In genomic region chr12:66196806-66197205, GRCh38 we compare ENCODE assay signal across 10 cellular contexts. TPM values are rescaled to one million over a fixed set of nuclear protein-coding genes. Genes with fewer than 3 reads are reported as not detected.
A peak's percentile ranks its signal among the peaks of the same experiment; 100 is the strongest.
DNase-seq lines count a peak whose midpoint lies in the region; ATAC-seq and TF ChIP-seq lines count a peak whose summit lies in the region.
"Had no signal": no experiment of that assay in that cellular context is flagged by ENCODE, and none has a peak within 500 bp of the region (broad histone marks: within the 10 kb centered on the region; RNA-seq: fewer than 3 reads in every experiment).

No MANE protein-coding gene starts in this region.

- no peak overlapping the region for H3K27ac Mint-ChIP-seq in activated CD8-positive, alpha-beta T cell treated with anti-CD3 and anti-CD28 coated beads for 36 hours
- H3K27ac Mint-ChIP-seq in activated CD8-positive, alpha-beta T cell treated with anti-CD3 and anti-CD28 coated beads, Interleukin-2, amount 10 ng/mL, durations not matched to agents 7 days and 5 days, result no peak overlapping the region
- H3K27ac Mint-ChIP-seq: activated T-helper 2 cell treated with anti-CD3 and anti-CD28 coated beads, Interferon-gamma antibody, Interleukin-2, Interleukin-4, amounts not matched to agents 10 μg/mL and 5 μg/mL and 100 μg/mL, durations not matched to agents 14 hours and 24 hours and 36 hours had no signal

- no peak for DNase-seq in activated CD8-positive, alpha-beta T cell treated with anti-CD3 and anti-CD28 coated beads for 36 hours
- no peak for DNase-seq in activated CD8-positive, alpha-beta T cell treated with anti-CD3 and anti-CD28 coated beads, Interleukin-2, amount 10 ng/mL, durations not matched to agents 7 days and 5 days
- DNase-seq in NAMALWA (ENCODE audit: low spot score) (peak; percentile 76), NCI-H2171 treated with DMSO at 0.1 percent for 48 hours (lab: John Stamatoyannopoulos, UW) (no peak), NCI-H82 treated with DMSO at 0.1 percent for 48 hours (lab: John Stamatoyannopoulos, UW; ENCODE audit: unreplicated experiment) (no peak), islet precursor cell (no peak)
- no peak for DNase-seq in stimulated activated naive CD8-positive, alpha-beta T cell treated with anti-CD3 and anti-CD28 coated beads, Interleukin-15, Interleukin-2, amounts not matched to agents 100 U/mL and 50 U/mL, for 24 hours

- H3K9me3 Mint-ChIP-seq in activated CD8-positive, alpha-beta T cell treated with anti-CD3 and anti-CD28 coated beads for 36 hours, result peaks cover 9% of the 10 kb centered on the region
- H3K9me3 Mint-ChIP-seq in activated CD8-positive, alpha-beta T cell treated with anti-CD3 and anti-CD28 coated beads, Interleukin-2, amount 10 ng/mL, durations not matched to agents 7 days and 5 days (ENCODE audit: insufficient read depth), result no peaks in the 10 kb centered on the region

- H3K27me3 Mint-ChIP-seq in activated CD8-positive, alpha-beta T cell treated with anti-CD3 and anti-CD28 coated beads for 36 hours, result peaks cover 42% of the 10 kb centered on the region
- peaks cover 11% of the 10 kb centered on the region for H3K27me3 Mint-ChIP-seq in activated CD8-positive, alpha-beta T cell treated with anti-CD3 and anti-CD28 coated beads, Interleukin-2, amount 10 ng/mL, durations not matched to agents 7 days and 5 days (ENCODE audit: low read depth)

- intact Hi-C loops in activated CD8-positive, alpha-beta T cell treated with anti-CD3 and anti-CD28 coated beads for 36 hours (cut with micrococcal nuclease), result no loop called here

- peaks cover 2% of the 10 kb centered on the region for H3K36me3 Mint-ChIP-seq in activated CD8-positive, alpha-beta T cell treated with anti-CD3 and anti-CD28 coated beads for 36 hours (ENCODE audit: low read depth)
- no peaks in the 10 kb centered on the region for H3K36me3 Mint-ChIP-seq in activated CD8-positive, alpha-beta T cell treated with anti-CD3 and anti-CD28 coated beads, Interleukin-2, amount 10 ng/mL, durations not matched to agents 7 days and 5 days (ENCODE audit: low read depth)

- no peak for TF ChIP-seq CTCF in activated CD8-positive, alpha-beta T cell treated with anti-CD3 and anti-CD28 coated beads for 36 hours (IDR thresholded peaks at IDR 0.05)

- POLR2A ChIA-PET in activated CD8-positive, alpha-beta T cell treated with anti-CD3 and anti-CD28 coated beads for 36 hours (lab: Charles Lee), result no interaction called here
- POLR2A ChIA-PET in activated CD8-positive, alpha-beta T cell treated with anti-CD3 and anti-CD28 coated beads, Interleukin-2, amount 10 ng/mL, durations not matched to agents 7 days and 5 days (lab: Charles Lee), result no interaction called here

- peaks cover 8% of the 10 kb centered on the region for H3K4me1 Mint-ChIP-seq in activated CD8-positive, alpha-beta T cell treated with anti-CD3 and anti-CD28 coated beads for 36 hours (ENCODE audit: low read depth)
- peaks cover 4% of the 10 kb centered on the region for H3K4me1 Mint-ChIP-seq in activated CD8-positive, alpha-beta T cell treated with anti-CD3 and anti-CD28 coated beads, Interleukin-2, amount 10 ng/mL, durations not matched to agents 7 days and 5 days (ENCODE audit: low read depth)

- CTCF ChIA-PET in activated CD8-positive, alpha-beta T cell treated with anti-CD3 and anti-CD28 coated beads for 36 hours (lab: Charles Lee), result interaction anchor here (1.1 to 2.6 kb wide), 5 partner anchors 13 to 58 kb away, joined by 3 to 13 read pairs (median 4); partner anchors contain the start of gene TMBIM4
- CTCF ChIA-PET in activated CD8-positive, alpha-beta T cell treated with anti-CD3 and anti-CD28 coated beads, Interleukin-2, amount 10 ng/mL, durations not matched to agents 7 days and 5 days (lab: Charles Lee), result interaction anchor here (1.0 kb wide), 1 partner anchor 82 kb away, joined by 3 read pairs; no protein-coding TSS in a partner anchor

- H3K4me3 Mint-ChIP-seq in activated CD8-positive, alpha-beta T cell treated with anti-CD3 and anti-CD28 coated beads for 36 hours, result no peak overlapping the region
- H3K4me3 Mint-ChIP-seq in activated CD8-positive, alpha-beta T cell treated with anti-CD3 and anti-CD28 coated beads, Interleukin-2, amount 10 ng/mL, durations not matched to agents 7 days and 5 days, result no peak overlapping the region

- peak; percentile 82 for ATAC-seq in activated CD8-positive, alpha-beta T cell treated with anti-CD3 and anti-CD28 coated beads for 36 hours
- ATAC-seq in activated CD8-positive, alpha-beta T cell treated with anti-CD3 and anti-CD28 coated beads, Interleukin-2, amount 10 ng/mL, durations not matched to agents 7 days and 5 days, result no peak
- ATAC-seq in HG02623 (IDR thresholded peaks at IDR 0.05; ENCODE audit: unreplicated experiment), result peak; percentile 91
- peak; percentile 69 for ATAC-seq in stimulated activated naive CD8-positive, alpha-beta T cell treated with anti-CD3 and anti-CD28 coated beads, Interleukin-15, Interleukin-2, amounts not matched to agents 100 U/mL and 50 U/mL, for 24 hours
- ATAC-seq: gastroesophageal sphincter had no signal

RNA-seq across cellular contexts. Expression of gene IRAK3, which starts 7.8 kb away (rescaled TPM):
- total RNA-seq in activated CD8-positive, alpha-beta T cell treated with anti-CD3 and anti-CD28 coated beads for 36 hours, result under 1 TPM; 0.31 to 0.34 TPM
- total RNA-seq in activated CD8-positive, alpha-beta T cell treated with anti-CD3 and anti-CD28 coated beads, Interleukin-2, amount 10 ng/mL, durations not matched to agents 7 days and 5 days, result under 1 TPM; 0.05 to 0.40 TPM

RNA-seq across cellular contexts. Expression of gene TMBIM4, which starts 27.0 kb away (rescaled TPM):
- 10 to 100 TPM; 41.7 to 45.8 TPM for total RNA-seq in activated CD8-positive, alpha-beta T cell treated with anti-CD3 and anti-CD28 coated beads for 36 hours
- total RNA-seq in activated CD8-positive, alpha-beta T cell treated with anti-CD3 and anti-CD28 coated beads, Interleukin-2, amount 10 ng/mL, durations not matched to agents 7 days and 5 days, result 10 to 100 TPM; 60.5 to 61.6 TPM
